8 cellular contexts compared by ENCODE assay signal in genomic region chr1:192807968-192808587, GRCh38. TPM values are rescaled to one million over a fixed set of nuclear protein-coding genes. Genes with fewer than 3 reads are reported as not detected.
DNase-seq lines count a peak whose midpoint lies in the region; ATAC-seq and TF ChIP-seq lines count a peak whose summit lies in the region.

No MANE protein-coding gene starts in this region.

- TF ChIP-seq CTCF in astrocyte of the spinal cord (IDR thresholded peaks at IDR 0.05; ENCODE audit: low read depth, low read length) (no peak), kidney epithelial cell (IDR thresholded peaks at IDR 0.05; ENCODE audit: insufficient read depth, low read length, poor library complexity, severe bottlenecking) (no peak)

- H3K9me3 Mint-ChIP-seq in stimulated activated naive CD8-positive, alpha-beta T cell treated with anti-CD3 and anti-CD28 coated beads, Interleukin-15, amount 100 ng/mL, for 72 hours, result no peaks in the 10 kb centered on the region

- in situ Hi-C loops in astrocyte of the spinal cord (cut with HindIII; ENCODE audit: low sequenced_read_pairs), result no loop called here

- ATAC-seq in stimulated activated naive CD8-positive, alpha-beta T cell treated with anti-CD3 and anti-CD28 coated beads, Interleukin-15, amount 100 ng/mL, for 72 hours, result no peak

- no peaks in the 10 kb centered on the region for H3K27me3 Mint-ChIP-seq in stimulated activated naive CD8-positive, alpha-beta T cell treated with anti-CD3 and anti-CD28 coated beads, Interleukin-15, amount 100 ng/mL, for 72 hours

- DNase-seq in DMS53 treated with DMSO at 0.1 percent for 48 hours (lab: John Stamatoyannopoulos, UW; ENCODE audit: unreplicated experiment) (peak; percentile 47), M059J (ENCODE audit: low read depth) (peak; percentile 66), astrocyte of the spinal cord (ENCODE audit: low read depth, low spot score) (peak; percentile 73), kidney epithelial cell (ENCODE audit: low read depth) (no peak), NCI-H510A (lab: John Stamatoyannopoulos, UW) (no peak), NCI-H2029 (lab: John Stamatoyannopoulos, UW) (no peak)
- no peak for DNase-seq in stimulated activated naive CD8-positive, alpha-beta T cell treated with anti-CD3 and anti-CD28 coated beads, Interleukin-15, amount 100 ng/mL, for 72 hours
- DNase-seq in activated CD4-positive, CD25-positive, alpha-beta regulatory T cell treated with anti-CD3 and anti-CD28 coated beads, Interleukin-2, amount 50 U/mL, for 72 hours, result no peak

- H3K4me3 ChIP-seq in astrocyte of the spinal cord (ENCODE audit: low read depth, low read length) (peak overlapping the region; percentile 98), kidney epithelial cell (ENCODE audit: low read depth, low read length) (peak overlapping the region; percentile 78)

- H3K27me3 ChIP-seq in kidney epithelial cell (ENCODE audit: control insufficient read depth, insufficient read depth, low read length), result no peaks in the 10 kb centered on the region

- no peak overlapping the region for H3K27ac Mint-ChIP-seq in stimulated activated naive CD8-positive, alpha-beta T cell treated with anti-CD3 and anti-CD28 coated beads, Interleukin-15, amount 100 ng/mL, for 72 hours

- peak overlapping the region; percentile 93 to 96 for H3K4me3 Mint-ChIP-seq in stimulated activated naive CD8-positive, alpha-beta T cell treated with anti-CD3 and anti-CD28 coated beads, Interleukin-15, amount 100 ng/mL, for 72 hours

- H3K4me1 Mint-ChIP-seq in stimulated activated naive CD8-positive, alpha-beta T cell treated with anti-CD3 and anti-CD28 coated beads, Interleukin-15, amount 100 ng/mL, for 72 hours, result peaks cover 37% of the 10 kb centered on the region

- no peaks in the 10 kb centered on the region for H3K36me3 ChIP-seq in kidney epithelial cell (ENCODE audit: control insufficient read depth, insufficient read depth, low read length)

RNA-seq across cellular contexts. Expression of gene RGS2, which starts 0.8 kb away (rescaled TPM):
- total RNA-seq in M059J (2014; rRNA removed; shearing (Covaris generic)), result 17.9 and 27.8 TPM in 2 replicates
- total RNA-seq in kidney epithelial cell, result 1.9 and 3.1 TPM in 2 replicates

Comparison
In these comparisons a context has a peak if more than half of its experiments do, and no peak if none do; other contexts are left out.
1. DNase-seq: peak in DMS53 treated with DMSO at 0.1 percent for 48 hours (single experiment), M059J (single experiment) and astrocyte of the spinal cord (single experiment); none in kidney epithelial cell (single experiment), stimulated activated naive CD8-positive, alpha-beta T cell treated with anti-CD3 and anti-CD28 coated beads, Interleukin-15, amount 100 ng/mL, for 72 hours (0 of 2), activated CD4-positive, CD25-positive, alpha-beta regulatory T cell treated with anti-CD3 and anti-CD28 coated beads, Interleukin-2, amount 50 U/mL, for 72 hours (single experiment), NCI-H510A (single experiment) and NCI-H2029 (single experiment).